ENCODE assay signal across 8 cellular contexts in the genomic region with DNA sequence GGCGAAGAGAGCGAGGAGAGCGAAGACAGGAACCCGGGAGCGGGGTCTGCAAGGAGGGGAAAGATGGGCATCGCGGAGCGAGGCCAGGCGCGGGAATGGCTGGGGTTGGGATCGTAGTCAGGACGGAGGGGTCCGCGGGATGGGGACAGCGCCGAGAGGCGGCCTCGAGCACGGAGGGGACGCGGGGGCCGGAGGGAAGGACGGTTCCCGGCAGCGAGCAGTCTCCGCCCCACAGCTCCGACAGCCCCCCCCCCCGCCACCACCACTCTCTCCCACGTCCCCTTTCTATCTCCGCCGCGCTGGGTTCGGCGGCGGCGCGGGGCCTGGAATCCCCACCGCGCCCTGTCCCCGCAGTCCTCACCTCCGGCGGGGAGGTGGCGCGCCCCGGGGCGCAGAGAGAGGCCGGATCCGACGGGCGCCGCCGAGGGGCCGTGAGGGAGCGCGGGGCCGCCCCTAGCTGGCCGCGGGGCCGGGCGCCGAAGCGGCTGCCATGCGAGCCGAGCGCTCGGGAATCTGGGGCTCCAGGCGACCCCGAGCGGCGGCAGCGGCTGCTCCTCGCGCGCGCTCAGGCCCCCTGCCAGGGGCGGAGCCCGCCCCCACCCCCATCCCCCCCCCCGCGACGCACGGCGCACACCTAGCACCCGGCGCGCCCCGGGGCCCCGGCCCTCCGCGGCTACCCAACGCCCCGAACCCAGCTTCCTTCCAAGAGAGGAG. TPM values are rescaled to one million over a fixed set of nuclear protein-coding genes. Genes with fewer than 3 reads are reported as not detected.
DNase-seq lines count a peak whose midpoint lies in the region; ATAC-seq and TF ChIP-seq lines count a peak whose summit lies in the region.

Gene DLK2, minus strand, starts transcription at position 515 of the 714 bp plus-strand sequence. CDS start 723 bp downstream, outside the sequence.

- CTCF ChIA-PET in activated CD8-positive, alpha-beta T cell treated with anti-CD3 and anti-CD28 coated beads for 36 hours (lab: Charles Lee): interaction anchor here (0.7 to 6.5 kb wide), 9 partner anchors 16 to 1576 kb away, joined by 3 to 60 read pairs (median 4); partner anchors contain the start of gene TJAP1

- H3K9me3 Mint-ChIP-seq in activated CD8-positive, alpha-beta T cell treated with anti-CD3 and anti-CD28 coated beads for 36 hours: no peaks in the 10 kb centered on the region
- H3K9me3 Mint-ChIP-seq in natural killer cell treated with Interleukin-12 subunit alpha and Interleukin-12 subunit beta and Interleukin-15 and Interleukin-18, amount 100 ng/mL, for 72 hours: no peaks in the 10 kb centered on the region

- no peak for TF ChIP-seq CTCF in activated CD8-positive, alpha-beta T cell treated with anti-CD3 and anti-CD28 coated beads for 36 hours (IDR thresholded peaks at IDR 0.05)

- 1% methylated on average over 90 of the region's 91 CpGs for WGBS in urinary bladder

- peak within 1 kb of the TSS; percentile 14 for H3K27ac Mint-ChIP-seq in activated CD8-positive, alpha-beta T cell treated with anti-CD3 and anti-CD28 coated beads for 36 hours
- no peak within 1 kb of the TSS for H3K27ac Mint-ChIP-seq in natural killer cell treated with Interleukin-12 subunit alpha and Interleukin-12 subunit beta and Interleukin-15 and Interleukin-18, amount 100 ng/mL, for 72 hours

- peak within 1 kb of the TSS; percentile 50 for H3K4me3 ChIP-seq in urinary bladder (ENCODE audit: low read depth, low read length)

- DNase-seq in EH (ENCODE audit: low read depth) (peak; percentile 18), HuH-7.5 (ENCODE audit: low spot score) (peak; percentile 58), epithelial cell of prostate (ENCODE audit: low read depth, low spot score) (no peak), COR-L47 (lab: John Stamatoyannopoulos, UW) (no peak)
- DNase-seq in activated CD8-positive, alpha-beta T cell treated with anti-CD3 and anti-CD28 coated beads for 36 hours: peak; percentile 17
- DNase-seq in natural killer cell treated with Interleukin-12 subunit alpha and Interleukin-12 subunit beta and Interleukin-15 and Interleukin-18, amount 100 ng/mL, for 72 hours (ENCODE audit: low spot score): no peak

- peaks cover 14% of the 10 kb centered on the region for H3K27me3 Mint-ChIP-seq in activated CD8-positive, alpha-beta T cell treated with anti-CD3 and anti-CD28 coated beads for 36 hours
- H3K27me3 Mint-ChIP-seq in natural killer cell treated with Interleukin-12 subunit alpha and Interleukin-12 subunit beta and Interleukin-15 and Interleukin-18, amount 100 ng/mL, for 72 hours: peaks cover 6 to 14% of the 10 kb centered on the region in 2 donors

- intact Hi-C loops in activated CD8-positive, alpha-beta T cell treated with anti-CD3 and anti-CD28 coated beads for 36 hours (cut with micrococcal nuclease): loop anchor here (5.0 kb wide), 1 partner anchor 52 kb away; no protein-coding TSS in a partner anchor

- ATAC-seq in activated CD8-positive, alpha-beta T cell treated with anti-CD3 and anti-CD28 coated beads for 36 hours: peak; percentile 60
- ATAC-seq in natural killer cell treated with Interleukin-12 subunit alpha and Interleukin-12 subunit beta and Interleukin-15 and Interleukin-18, amount 100 ng/mL, for 72 hours: peak; percentile 69 to 71
- no peak for ATAC-seq in HG03175 (IDR thresholded peaks at IDR 0.05; ENCODE audit: unreplicated experiment)

- H3K27ac ChIP-seq in epithelial cell of prostate: peak within 1 kb of the TSS; percentile 14
- H3K27ac ChIP-seq in urinary bladder (ENCODE audit: low read depth): no peak within 1 kb of the TSS

- POLR2A ChIA-PET in activated CD8-positive, alpha-beta T cell treated with anti-CD3 and anti-CD28 coated beads for 36 hours (lab: Charles Lee): interaction anchor here (0.6 to 1.8 kb wide), 7 partner anchors 8 to 146 kb away, joined by 3 to 7 read pairs (median 4); partner anchors contain the start of genes ABCC10, POLR1C, TJAP1 and YIPF3

- peaks cover 11% of the 10 kb centered on the region for H3K4me1 Mint-ChIP-seq in activated CD8-positive, alpha-beta T cell treated with anti-CD3 and anti-CD28 coated beads for 36 hours (ENCODE audit: low read depth)
- H3K4me1 Mint-ChIP-seq in natural killer cell treated with Interleukin-12 subunit alpha and Interleukin-12 subunit beta and Interleukin-15 and Interleukin-18, amount 100 ng/mL, for 72 hours (ENCODE audit: low read depth in 2 of 2): peaks cover 13 to 16% of the 10 kb centered on the region in 2 donors

- H3K36me3 ChIP-seq in urinary bladder (ENCODE audit: insufficient read depth): peaks cover 3% of the 10 kb centered on the region

- H3K4me1 ChIP-seq in urinary bladder (ENCODE audit: insufficient read depth): no peaks in the 10 kb centered on the region

- H3K4me3 Mint-ChIP-seq in activated CD8-positive, alpha-beta T cell treated with anti-CD3 and anti-CD28 coated beads for 36 hours: peak within 1 kb of the TSS; percentile 75
- peak within 1 kb of the TSS; percentile 87 for H3K4me3 Mint-ChIP-seq in natural killer cell treated with Interleukin-12 subunit alpha and Interleukin-12 subunit beta and Interleukin-15 and Interleukin-18, amount 100 ng/mL, for 72 hours

- peaks cover 4% of the 10 kb centered on the region for H3K36me3 Mint-ChIP-seq in activated CD8-positive, alpha-beta T cell treated with anti-CD3 and anti-CD28 coated beads for 36 hours (ENCODE audit: low read depth)
- no peaks in the 10 kb centered on the region for H3K36me3 Mint-ChIP-seq in natural killer cell treated with Interleukin-12 subunit alpha and Interleukin-12 subunit beta and Interleukin-15 and Interleukin-18, amount 100 ng/mL, for 72 hours

RNA-seq across cellular contexts. Expression of gene DLK2, which starts in this region (rescaled TPM):
- 1 to 10 TPM; 1.0 to 1.1 TPM for total RNA-seq in activated CD8-positive, alpha-beta T cell treated with anti-CD3 and anti-CD28 coated beads for 36 hours
- under 1 TPM in 1 of 2 donors, not detected in 1; 0.14 TPM for total RNA-seq in natural killer cell treated with Interleukin-12 subunit alpha and Interleukin-12 subunit beta and Interleukin-15 and Interleukin-18, amount 100 ng/mL, for 72 hours
- 2.0 TPM for total RNA-seq in urinary bladder
- polyA plus RNA-seq in urinary bladder: 0.67 TPM

Comparison
In these comparisons a context has a peak if more than half of its experiments do, and no peak if none do; other contexts are left out.
1. Peak in ATAC-seq in natural killer cell treated with Interleukin-12 subunit alpha and Interleukin-12 subunit beta and Interleukin-15 and Interleukin-18, amount 100 ng/mL, for 72 hours; RNA of the gene not detected or under 1 TPM.
2. DNase-seq: peak in EH (single experiment), HuH-7.5 (single experiment) and activated CD8-positive, alpha-beta T cell treated with anti-CD3 and anti-CD28 coated beads for 36 hours (single experiment); none in epithelial cell of prostate (single experiment), natural killer cell treated with Interleukin-12 subunit alpha and Interleukin-12 subunit beta and Interleukin-15 and Interleukin-18, amount 100 ng/mL, for 72 hours (single experiment) and COR-L47 (single experiment).